ENCODE assay signal across 14 cellular contexts in the genomic region with DNA sequence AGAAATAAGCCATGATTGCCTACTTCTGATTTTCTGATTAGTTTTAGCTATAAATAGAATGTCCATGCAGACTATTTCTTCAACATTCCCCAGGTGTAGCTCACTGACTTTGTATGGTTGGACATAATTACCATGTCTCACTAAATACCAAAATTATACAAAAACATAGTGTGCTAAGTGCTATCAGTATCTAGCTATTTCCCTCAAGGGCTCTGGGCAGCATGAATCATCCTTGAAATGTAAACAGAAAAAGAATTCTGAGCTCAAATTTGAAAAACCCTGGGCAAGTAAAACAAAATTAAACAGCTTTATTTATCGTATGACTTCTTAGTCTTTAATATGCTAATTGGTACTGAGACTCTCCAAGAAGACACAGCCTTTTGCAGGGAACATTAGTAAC.
A peak's percentile ranks its signal among the peaks of the same experiment; 100 is the strongest.
DNase-seq lines count a peak whose midpoint lies in the region; ATAC-seq and TF ChIP-seq lines count a peak whose summit lies in the region.
"Had no signal": no experiment of that assay in that cellular context is flagged by ENCODE, and none has a peak within 500 bp of the region (broad histone marks: within the 10 kb centered on the region; RNA-seq: fewer than 3 reads in every experiment).

No MANE protein-coding gene starts in this region.

- no peak for ATAC-seq in HG02642 (IDR thresholded peaks at IDR 0.05; ENCODE audit: poor library complexity, unreplicated experiment)
- ATAC-seq: HCT116; stimulated activated naive CD8-positive, alpha-beta T cell treated with anti-CD3 and anti-CD28 coated beads, Interleukin-15, amount 100 ng/mL, for 72 hours had no signal

- peak; percentile 54 for DNase-seq in NCI-H69 (lab: John Stamatoyannopoulos, UW)
- peak; percentile 59 for DNase-seq in non-pigmented ciliary epithelial cell (ENCODE audit: low read depth)
- DNase-seq in stimulated activated CD4-positive, alpha-beta T cell treated with anti-CD3 and anti-CD28 coated beads, Interleukin-4, amount 100 ng/mL, for 24 hours: no peak
- no peak for DNase-seq in RKO (ENCODE audit: low spot score)
- DNase-seq in coronary artery (ENCODE audit: low spot score): no peak
- DNase-seq: CD4-positive, alpha-beta T cell; dorsolateral prefrontal cortex; naive B cell; NK-92 treated with Interleukin-12 subunit alpha and Interleukin-12 subunit beta, amount 100 ng/mL, for 24 hours; stimulated activated naive CD8-positive, alpha-beta T cell treated with anti-CD3 and anti-CD28 coated beads, Interleukin-15, amount 100 ng/mL, for 72 hours had no signal

- no peak for TF ChIP-seq CTCF in C4-2B (conservative IDR thresholded peaks at IDR 0.05)
- TF ChIP-seq CTCF in coronary artery (IDR thresholded peaks at IDR 0.05): no peak

- H3K27ac ChIP-seq in C4-2B: peak overlapping the region; percentile 54
- peak overlapping the region; percentile 78 for H3K27ac ChIP-seq in cingulate gyrus (ENCODE audit: low read depth, low read length)
- H3K27ac ChIP-seq in coronary artery: peak overlapping the region in 1 of 2 donors; percentile 56

- no peak overlapping the region for H3K4me3 ChIP-seq in coronary artery
- H3K4me3 ChIP-seq: dorsolateral prefrontal cortex had no signal

Comparison
In these comparisons a context has a peak if more than half of its experiments do, and no peak if none do; other contexts are left out.
1. DNase-seq: peak in NCI-H69 (single experiment) and non-pigmented ciliary epithelial cell (single experiment); none in stimulated activated CD4-positive, alpha-beta T cell treated with anti-CD3 and anti-CD28 coated beads, Interleukin-4, amount 100 ng/mL, for 24 hours (single experiment), RKO (single experiment) and coronary artery (single experiment).